23 cellular contexts compared by ENCODE assay signal in the genomic region with DNA sequence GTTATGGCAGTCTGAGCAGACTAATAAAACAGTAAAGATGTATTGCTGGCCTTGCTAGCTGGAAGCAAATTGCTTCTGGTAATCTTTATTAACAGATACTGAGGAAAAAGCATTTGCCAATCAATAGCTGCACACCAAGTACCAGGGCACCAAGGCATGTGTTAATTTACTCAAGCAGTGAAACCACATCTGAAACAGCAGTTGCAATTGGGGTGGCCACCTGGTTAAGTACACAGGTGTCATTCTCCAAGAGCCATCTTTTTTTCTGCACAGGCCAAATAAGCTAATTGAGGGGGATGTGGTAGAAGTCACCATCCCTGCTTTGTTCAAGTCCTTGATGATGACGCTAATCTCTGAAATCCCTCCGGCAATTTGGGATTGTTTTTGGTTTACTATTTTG.
"Had no signal": no experiment of that assay in that cellular context is flagged by ENCODE, and none has a peak within 500 bp of the region (broad histone marks: within the 10 kb centered on the region; RNA-seq: fewer than 3 reads in every experiment).

No MANE protein-coding gene starts in this region.

- H3K9me3 ChIP-seq: SJCRH30, SK-N-SH had no signal

- H3K27ac ChIP-seq: brain microvascular endothelial cell, cardiac muscle cell, RWPE1, SJCRH30, VCaP had no signal

- H3K4me2 ChIP-seq: SK-N-SH had no signal

- H3K27me3 ChIP-seq: brain microvascular endothelial cell, cardiac muscle cell, SJCRH30 had no signal

- H3K9me2 ChIP-seq: SK-N-SH had no signal

- H3K36me3 ChIP-seq: brain microvascular endothelial cell, cardiac muscle cell, SJCRH30 had no signal

- H3K4me1 ChIP-seq: SJCRH30 had no signal

- H3K4me3 ChIP-seq: cardiac muscle cell, SJCRH30 had no signal

- DNase-seq: activated CD4-positive, alpha-beta T cell treated with anti-CD3 and anti-CD28 coated beads for 4 hours; activated CD8-positive, alpha-beta memory T cell treated with anti-CD3 and anti-CD28 coated beads, Interleukin-2, amount 50 U/mL, for 4 hours; activated CD8-positive, alpha-beta T cell treated with anti-CD3 and anti-CD28 coated beads for 36 hours; activated gamma-delta T cell treated with Interleukin-2 at 50 U/mL for 16 hours; activated naive CD4-positive, alpha-beta T cell treated with anti-CD3 and anti-CD28 coated beads, Interleukin-2, amount 10 ng/mL, durations not matched to agents 7 days and 5 days; activated naive CD8-positive, alpha-beta T cell treated with anti-CD3 and anti-CD28 coated beads for 36 hours; activated T-cell treated with anti-CD3 and anti-CD28 coated beads, Interleukin-2, amount 50 U/mL, for 72 hours; brain microvascular endothelial cell; cerebellar nuclear complex; KBM-7; MV-4-11; NCI-H1105; NCI-H1436 treated with DMSO at 0.1 percent for 48 hours; NCI-H1930; NCI-H510A treated with DMSO at 0.1 percent for 48 hours; OCI-M1; Right ventricle myocardium superior; SJCRH30; SK-N-SH; T-helper 1 cell had no signal
